Comparison of ENCODE assay signal across 7 cellular contexts in the genomic region with DNA sequence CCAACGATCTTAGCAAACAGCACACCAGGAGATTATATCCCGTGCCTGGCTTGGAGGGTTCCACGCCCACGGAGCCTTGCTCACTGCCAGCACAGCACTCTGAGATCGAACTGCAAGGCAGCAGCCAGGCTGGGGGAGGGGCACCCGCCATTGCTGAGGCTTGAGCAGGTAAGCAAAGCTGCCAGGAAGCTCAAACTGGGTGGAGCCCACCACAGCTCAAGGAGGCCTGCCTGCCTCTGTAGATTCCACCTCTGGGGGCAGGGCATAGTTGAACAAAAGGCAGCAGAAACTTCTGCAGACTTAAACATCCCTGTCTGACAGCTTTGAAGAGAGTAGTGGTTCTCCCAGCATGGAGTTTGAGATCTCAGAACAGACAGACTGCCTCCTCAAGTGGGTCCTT. TPM values are rescaled to one million over a fixed set of nuclear protein-coding genes. Genes with fewer than 3 reads are reported as not detected.
DNase-seq lines count a peak whose midpoint lies in the region; ATAC-seq, FAIRE-seq and TF ChIP-seq lines count a peak whose summit lies in the region.
"Not testable (repeated sequence)": the region's sequence is repeated elsewhere in the genome, so short reads cannot be mapped to it uniquely, and the experiment has no call there.

No MANE protein-coding gene starts in this region.

- DNase-seq in CD8-positive, alpha-beta T cell: peak in 6 of 7 experiments; percentile 1 to 60 (median 17)
- peak in 31 of 34 experiments; percentile 7 to 65 (median 45) for DNase-seq in T-cell
- DNase-seq in activated CD4-positive, alpha-beta T cell treated with anti-CD3 and anti-CD28 coated beads, Interleukin-2, amount 50 U/mL, for 1 hour: peak; percentile 39
- DNase-seq in activated T-cell treated with anti-CD3 and anti-CD28 coated beads, Interleukin-2, amount 50 U/mL, for 1 hour: peak; percentile 20
- peak; percentile 53 for DNase-seq in activated naive CD4-positive, alpha-beta T cell treated with anti-CD3 and anti-CD28 coated beads, Interleukin-2, amount 10 ng/mL, durations not matched to agents 7 days and 5 days
- DNase-seq in HepG2 (ENCODE audit: low spot score): not testable (repeated sequence)
- DNase-seq in stimulated activated CD4-positive, alpha-beta T cell treated with anti-CD3 and anti-CD28 coated beads, Interleukin-2, amount 100 ng/mL, for 24 hours: peak; percentile 12 to 19

- TF ChIP-seq POLR2A in HepG2 (IDR thresholded peaks at IDR 0.05; ENCODE audit: insufficient read depth in 1 of 2, low read depth in 2 of 2, low read length in 2 of 2): not testable (repeated sequence)

- peaks cover 23% of the 10 kb centered on the region for H3K79me2 ChIP-seq in HepG2 (ENCODE audit: insufficient read depth, low read length)

- POLR2A ChIA-PET in CD8-positive, alpha-beta T cell (lab: Charles Lee): interaction anchor here (0.9 kb wide), 1 partner anchor 8 kb away, joined by 3 read pairs; no protein-coding TSS in a partner anchor
- POLR2A ChIA-PET in T-cell (lab: Charles Lee): not testable (repeated sequence)
- POLR2A ChIA-PET in HepG2 (lab: Yijun Ruan, JAX): interaction anchor here (0.9 kb wide), 1 partner anchor 28 kb away, joined by 3 read pairs; no protein-coding TSS in a partner anchor

- not testable (repeated sequence) for H3K27me3 ChIP-seq in CD8-positive, alpha-beta T cell (ENCODE audit: insufficient read depth, low read length); HepG2 (ENCODE audit: control insufficient read depth in 1 of 2, insufficient read depth in 2 of 2, low read length in 2 of 2)

- TF ChIP-seq CTCF in CD8-positive, alpha-beta T cell (IDR thresholded peaks at IDR 0.05); HepG2 (CRISPR knock-in tag; IDR thresholded peaks at IDR 0.05): not testable (repeated sequence)

- H3K9me3 ChIP-seq in CD8-positive, alpha-beta T cell (ENCODE audit: low read length); HepG2 (ENCODE audit: low read length): not testable (repeated sequence)

- not testable (repeated sequence) for H4K20me1 ChIP-seq in HepG2 (ENCODE audit: insufficient read depth, low read length)

- in situ Hi-C loops in HepG2 (cut with HindIII; ENCODE audit: extremely low pct_ligation_motif_present, low pct_unique_long_range_greater_than_20kb): not testable (repeated sequence)

- not testable (repeated sequence) for H3K4me2 ChIP-seq in HepG2 (ENCODE audit: low read depth, low read length)

- not testable (repeated sequence) for H3K36me3 Mint-ChIP-seq in CD8-positive, alpha-beta T cell; activated naive CD4-positive, alpha-beta T cell treated with anti-CD3 and anti-CD28 coated beads, Interleukin-2, amount 10 ng/mL, durations not matched to agents 7 days and 5 days
- H3K36me3 Mint-ChIP-seq in T-cell: peaks cover 13% of the 10 kb centered on the region

- not testable (repeated sequence) for TF ChIP-seq RAD21 in HepG2 (CRISPR knock-in tag; IDR thresholded peaks at IDR 0.05)

- not testable (repeated sequence) for H3K4me1 ChIP-seq in CD8-positive, alpha-beta T cell (ENCODE audit: insufficient read depth, low read length); HepG2 (ENCODE audit: insufficient read depth, low read length)

- not testable (repeated sequence) for FAIRE-seq in HepG2 (lab: Jason Lieb, UNC)

- H3K27me3 Mint-ChIP-seq in CD8-positive, alpha-beta T cell (ENCODE audit: low read depth); T-cell; activated naive CD4-positive, alpha-beta T cell treated with anti-CD3 and anti-CD28 coated beads, Interleukin-2, amount 10 ng/mL, durations not matched to agents 7 days and 5 days: not testable (repeated sequence)

- not testable (repeated sequence) for H2AFZ ChIP-seq in HepG2 (ENCODE audit: low read length)

- H3K4me1 Mint-ChIP-seq in CD8-positive, alpha-beta T cell (ENCODE audit: low read depth): peaks cover 21% of the 10 kb centered on the region
- peaks cover 20 to 32% (median 21%) of the 10 kb centered on the region in 3 donors for H3K4me1 Mint-ChIP-seq in T-cell
- peaks cover 20% of the 10 kb centered on the region for H3K4me1 Mint-ChIP-seq in activated naive CD4-positive, alpha-beta T cell treated with anti-CD3 and anti-CD28 coated beads, Interleukin-2, amount 10 ng/mL, durations not matched to agents 7 days and 5 days

- H3K36me3 ChIP-seq in CD8-positive, alpha-beta T cell (ENCODE audit: insufficient read depth, low read length); HepG2 (replicated peaks in 1 of 2; ENCODE audit: control insufficient read depth in 1 of 2, insufficient read depth in 2 of 2, low read length in 2 of 2): not testable (repeated sequence)

- not testable (repeated sequence) for TF ChIP-seq EP300 in HepG2 (IDR thresholded peaks at IDR 0.05; ENCODE audit: low read depth in 2 of 2, low read length in 2 of 2); HepG2 (CRISPR knock-in tag; IDR thresholded peaks at IDR 0.05; ENCODE audit: borderline replicate concordance)

- intact Hi-C loops in CD8-positive, alpha-beta T cell (cut with DNase I, micrococcal nuclease); HepG2 (cut with micrococcal nuclease; ENCODE audit: unreplicated experiment): not testable (repeated sequence)

- H3K27ac Mint-ChIP-seq in CD8-positive, alpha-beta T cell: peak overlapping the region; percentile 79
- H3K27ac Mint-ChIP-seq in T-cell: peak overlapping the region; percentile 45 to 87
- peak overlapping the region; percentile 55 for H3K27ac Mint-ChIP-seq in activated naive CD4-positive, alpha-beta T cell treated with anti-CD3 and anti-CD28 coated beads, Interleukin-2, amount 10 ng/mL, durations not matched to agents 7 days and 5 days

- no CpG with 5 or more reads among the region's 6 CpGs for WGBS in HepG2 (ENCODE audit: low lambda C conversion rate)

- not testable (repeated sequence) for H3K4me3 ChIP-seq in CD8-positive, alpha-beta T cell (ENCODE audit: low read depth, low read length); HepG2 (replicated peaks in 1 of 3; ENCODE audit: insufficient read depth in 1 of 3, low read depth in 2 of 3, low read length in 3 of 3)

- BruUV-seq in HepG2 (replicated peaks; lab: Mats Ljungman, UMichigan): not testable (repeated sequence)

- H3K9me3 Mint-ChIP-seq in CD8-positive, alpha-beta T cell: not testable (repeated sequence)
- peaks cover 2 to 16% (median 5%) of the 10 kb centered on the region in 3 donors for H3K9me3 Mint-ChIP-seq in T-cell
- H3K9me3 Mint-ChIP-seq in activated naive CD4-positive, alpha-beta T cell treated with anti-CD3 and anti-CD28 coated beads, Interleukin-2, amount 10 ng/mL, durations not matched to agents 7 days and 5 days: peaks cover 24% of the 10 kb centered on the region

- H3K27ac ChIP-seq in CD8-positive, alpha-beta T cell (ENCODE audit: low read depth, low read length); HepG2 (ENCODE audit: extremely low read length, insufficient read depth, low read length): not testable (repeated sequence)

- CTCF ChIA-PET in CD8-positive, alpha-beta T cell (lab: Charles Lee); HepG2 (lab: Yijun Ruan, JAX; ENCODE audit: low intra/inter-chr PET ratio, low total read pairs): not testable (repeated sequence)
- CTCF ChIA-PET in T-cell (lab: Charles Lee): interaction anchor here in 1 of 2 donors (0.6 kb wide), 1 partner anchor 231 kb away, joined by 4 read pairs; no protein-coding TSS in a partner anchor
- CTCF ChIA-PET in activated naive CD4-positive, alpha-beta T cell treated with anti-CD3 and anti-CD28 coated beads, Interleukin-2, amount 10 ng/mL, durations not matched to agents 7 days and 5 days (lab: Charles Lee): interaction anchor here (1.4 kb wide), 1 partner anchor 9 kb away, joined by 3 read pairs; no protein-coding TSS in a partner anchor

- not testable (repeated sequence) for ATAC-seq in CD8-positive, alpha-beta T cell; T-cell (replicated peaks in 1 of 4); HepG2

- peak overlapping the region; percentile 33 for H3K4me3 Mint-ChIP-seq in CD8-positive, alpha-beta T cell
- peak overlapping the region in 2 of 3 donors; percentile 55 to 69 for H3K4me3 Mint-ChIP-seq in T-cell
- H3K4me3 Mint-ChIP-seq in activated naive CD4-positive, alpha-beta T cell treated with anti-CD3 and anti-CD28 coated beads, Interleukin-2, amount 10 ng/mL, durations not matched to agents 7 days and 5 days: not testable (repeated sequence)

- not testable (repeated sequence) for H3K9ac ChIP-seq in HepG2 (ENCODE audit: insufficient read depth, low read depth, low read length)

RNA-seq across cellular contexts. Expression of a gene that starts 43.8 kb away (rescaled TPM):
- 1 to 10 TPM; 1.0 to 1.8 TPM for total RNA-seq in CD8-positive, alpha-beta T cell
- total RNA-seq in T-cell (1 to 10 TPM; 1.6 to 4.0 (median 2.0) TPM), HepG2 (2016; rRNA removed; fragmentation: Illumina TruSeq; extraction: Trizol) (11.0 and 13.5 TPM in 2 replicates)
- total RNA-seq in HepG2 (2016; cell fraction: cytosol; rRNA removed; fragmentation: Illumina TruSeq; extraction: Trizol; ENCODE audit: low read depth): 3.1 and 3.4 TPM in 2 replicates
- total RNA-seq in HepG2 (2016; cell fraction: insoluble cytoplasmic fraction; rRNA removed; fragmentation: Illumina TruSeq; extraction: Trizol): 11.1 and 12.4 TPM in 2 replicates
- total RNA-seq in HepG2 (2016; cell fraction: membrane; rRNA removed; fragmentation: Illumina TruSeq; extraction: Trizol): 4.6 and 5.3 TPM in 2 replicates
- total RNA-seq in HepG2 (2016; cell fraction: nucleus; rRNA removed; fragmentation: Illumina TruSeq; extraction: Trizol): 11.7 and 12.3 TPM in 2 replicates
- polyA plus RNA-seq in HepG2 (2011; rRNA removed): 20.6 and 22.0 TPM in 2 replicates
- polyA plus RNA-seq in HepG2 (2011; cell fraction: cytosol; rRNA removed): 12.4 and 16.3 TPM in 2 replicates
- polyA plus RNA-seq in HepG2 (2011; cell fraction: nucleus; rRNA removed): 36.8 and 39.3 TPM in 2 replicates
- polyA plus RNA-seq in HepG2 (2012): 14.2 and 16.1 TPM in 2 replicates
- 0.44 and 0.45 TPM in 2 replicates for polyA plus RNA-seq in HepG2 (2016; cell fraction: cytosol; fragmentation: Illumina TruSeq; extraction: Trizol; ENCODE audit: low read depth)
- polyA plus RNA-seq in HepG2 (2016; cell fraction: insoluble cytoplasmic fraction; fragmentation: Illumina TruSeq; extraction: Trizol; ENCODE audit: low read depth): 10.3 and 10.4 TPM in 2 replicates
- 1.5 and 1.9 TPM in 2 replicates for polyA plus RNA-seq in HepG2 (2016; cell fraction: membrane; fragmentation: Illumina TruSeq; extraction: Trizol; ENCODE audit: low read depth)
- 15.8 and 16.6 TPM in 2 replicates for polyA plus RNA-seq in HepG2 (2016; cell fraction: nucleus; fragmentation: Illumina TruSeq; extraction: Trizol; ENCODE audit: insufficient read depth, low read depth)
- 10.3 and 47.4 TPM in 2 replicates for polyA minus RNA-seq in HepG2 (2011; rRNA and poly(A)+ RNA removed; ENCODE audit: low replicate concordance)
- polyA minus RNA-seq in HepG2 (2011; cell fraction: cytosol; rRNA and poly(A)+ RNA removed): 10.9 and 13.2 TPM in 2 replicates
- 23.5 and 24.5 TPM in 2 replicates for polyA minus RNA-seq in HepG2 (2011; cell fraction: nucleus; rRNA and poly(A)+ RNA removed)
